ENCODE assay signal across 5 cellular contexts in genomic region chr2:217346043-217346442, GRCh38.
A peak's percentile ranks its signal among the peaks of the same experiment; 100 is the strongest.
DNase-seq lines count a peak whose midpoint lies in the region; FAIRE-seq and TF ChIP-seq lines count a peak whose summit lies in the region.
"Not testable (repeated sequence)": the region's sequence is repeated elsewhere in the genome, so short reads cannot be mapped to it uniquely, and the experiment has no call there.

No MANE protein-coding gene starts in this region.

- not testable (repeated sequence) for H3K4me1 ChIP-seq in astrocyte (ENCODE audit: insufficient read depth, low read length); endodermal cell (ENCODE audit: control insufficient read depth, insufficient read depth, low read length); small intestine (ENCODE audit: control insufficient read depth in 2 of 2, insufficient read depth in 1 of 2, low read depth in 1 of 2, low read length in 1 of 2)

- peak; percentile 48 for DNase-seq in HT-29 (ENCODE audit: low spot score)
- not testable (repeated sequence) for DNase-seq in astrocyte (ENCODE audit: low read depth); endodermal cell
- DNase-seq in kidney tubule cell (ENCODE audit: low spot score) = peak; percentile 10
- peak; percentile 9 for DNase-seq in small intestine

- peak; percentile 32 for FAIRE-seq in astrocyte (lab: Jason Lieb, UNC)
- FAIRE-seq in small intestine (lab: Jason Lieb, UNC) = not testable (repeated sequence)

- not testable (repeated sequence) for H3K4me3 ChIP-seq in astrocyte (ENCODE audit: insufficient read depth, low read depth, low read length); small intestine (ENCODE audit: low read depth in 1 of 2, low read length in 2 of 2)
- H3K4me3 ChIP-seq in endodermal cell (ENCODE audit: low read length) = peak overlapping the region; percentile 18

- not testable (repeated sequence) for H3K79me2 ChIP-seq in astrocyte (ENCODE audit: insufficient read depth, low read length)

- H3K4me3 Mint-ChIP-seq in astrocyte (ENCODE audit: unreplicated experiment); endodermal cell: not testable (repeated sequence)

- not testable (repeated sequence) for H3K27me3 ChIP-seq in astrocyte (ENCODE audit: insufficient read depth, low read length); endodermal cell (ENCODE audit: control insufficient read depth, insufficient read depth, low read length, poor library complexity, severe bottlenecking); small intestine (ENCODE audit: control insufficient read depth in 2 of 2, insufficient read depth in 2 of 2, low read length in 2 of 2)

- H4K20me1 ChIP-seq in astrocyte (ENCODE audit: insufficient read depth, low read length) = not testable (repeated sequence)

- H3K27ac ChIP-seq in astrocyte (ENCODE audit: low read depth, low read length); endodermal cell (ENCODE audit: low read depth, low read length); small intestine (ENCODE audit: low read depth in 1 of 2, low read length in 1 of 2): not testable (repeated sequence)

- not testable (repeated sequence) for H3K36me3 ChIP-seq in astrocyte (ENCODE audit: insufficient read depth, low read length); endodermal cell (ENCODE audit: control insufficient read depth, insufficient read depth, low read length); small intestine (ENCODE audit: control insufficient read depth in 2 of 2, insufficient read depth in 2 of 2, low read length in 2 of 2)

- H3K4me1 Mint-ChIP-seq in astrocyte (ENCODE audit: low read depth, unreplicated experiment); endodermal cell: not testable (repeated sequence)

- H3K9me3 Mint-ChIP-seq in astrocyte (ENCODE audit: unreplicated experiment) = peaks cover 12% of the 10 kb centered on the region
- peaks cover 37% of the 10 kb centered on the region for H3K9me3 Mint-ChIP-seq in endodermal cell

- H3K27ac Mint-ChIP-seq in astrocyte (ENCODE audit: unreplicated experiment); endodermal cell: not testable (repeated sequence)

- H3K36me3 Mint-ChIP-seq in astrocyte (ENCODE audit: low read depth, unreplicated experiment); endodermal cell (ENCODE audit: low read depth): not testable (repeated sequence)

- not testable (repeated sequence) for H3K9me3 ChIP-seq in astrocyte (ENCODE audit: insufficient read depth, low read depth, low read length); small intestine (ENCODE audit: control insufficient read depth, low read depth)
- peaks cover 38% of the 10 kb centered on the region for H3K9me3 ChIP-seq in endodermal cell (ENCODE audit: control insufficient read depth, low read length)

- not testable (repeated sequence) for H3K9ac ChIP-seq in astrocyte (ENCODE audit: low read length); endodermal cell (ENCODE audit: extremely low read depth, low read length, poor library complexity, severe bottlenecking)

- 91 to 100% methylated on average over 1 of the region's 1 CpG for WGBS in endodermal cell (ENCODE audit: insufficient coverage in 1 of 2, insufficient read length in 1 of 2), 2 experiments
- WGBS in small intestine, 3 donors = 21 to 89% (median 29%) methylated on average over 1 of the region's 1 CpG

- not testable (repeated sequence) for H3K4me2 ChIP-seq in astrocyte (ENCODE audit: low read length)

- TF ChIP-seq CTCF in astrocyte (IDR thresholded peaks at IDR 0.05; ENCODE audit: insufficient read depth, low read depth, low read length); endodermal cell (conservative IDR thresholded peaks at IDR 0.05): not testable (repeated sequence)

- not testable (repeated sequence) for H2AFZ ChIP-seq in astrocyte (ENCODE audit: low read depth, low read length)

- H3K27me3 Mint-ChIP-seq in astrocyte (ENCODE audit: low read depth, unreplicated experiment) = not testable (repeated sequence)
- H3K27me3 Mint-ChIP-seq in endodermal cell (ENCODE audit: insufficient read depth) = peaks cover 27% of the 10 kb centered on the region
